ENCODE assay signal across 11 cellular contexts in the genomic region with DNA sequence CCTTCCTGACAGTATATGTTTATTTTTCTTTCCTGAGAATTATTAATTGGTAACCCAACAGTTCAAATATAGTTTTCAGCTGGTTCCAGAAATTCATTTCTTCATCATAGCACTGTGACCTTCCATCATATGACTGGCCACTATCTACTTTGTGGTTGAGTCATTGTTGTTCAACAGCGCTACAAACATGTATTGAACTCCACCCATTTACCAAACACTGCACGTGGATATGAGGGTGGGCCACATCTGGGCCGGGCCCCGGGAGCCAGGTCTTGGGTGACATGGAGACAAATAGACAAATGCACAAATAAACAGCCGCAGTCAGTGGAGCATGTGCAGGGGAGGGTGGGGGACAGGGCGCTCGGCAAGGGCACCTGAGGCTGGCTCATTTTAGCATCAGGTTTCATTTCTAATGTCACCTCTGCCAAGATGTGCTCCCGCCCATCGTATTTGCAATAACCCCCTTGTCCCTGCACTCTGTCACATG. TPM values are rescaled to one million over a fixed set of nuclear protein-coding genes. Genes with fewer than 3 reads are reported as not detected.
DNase-seq lines count a peak whose midpoint lies in the region; ATAC-seq and TF ChIP-seq lines count a peak whose summit lies in the region.
"Had no signal": no experiment of that assay in that cellular context is flagged by ENCODE, and none has a peak within 500 bp of the region (broad histone marks: within the 10 kb centered on the region; RNA-seq: fewer than 3 reads in every experiment).

No MANE protein-coding gene starts in this region.

- H3K4me3 ChIP-seq in colonic mucosa (no peak overlapping the region), lower lobe of right lung (no peak overlapping the region)
- H3K4me3 ChIP-seq: BLaER1 treated with 17β-estradiol and CSF1 and Interleukin-3, amounts not matched to agents 10 nM and 100 nM had no signal

- ATAC-seq in lower lobe of right lung, result peak; percentile 59 to 68
- no peak for ATAC-seq in HG03097 (IDR thresholded peaks at IDR 0.05; ENCODE audit: low FRiP score, unreplicated experiment)

- peak overlapping the region in 1 of 2 donors; percentile 34 for H3K9ac ChIP-seq in colonic mucosa (ENCODE audit: low read depth in 2 of 2, low read length in 2 of 2)
- H3K9ac ChIP-seq: BLaER1 treated with 17β-estradiol and CSF1 and Interleukin-3, amounts not matched to agents 10 nM and 100 nM had no signal

- TF ChIP-seq CTCF in 22Rv1 (IDR thresholded peaks at IDR 0.05), result no peak
- TF ChIP-seq CTCF in colonic mucosa (IDR thresholded peaks at IDR 0.05), result no peak
- TF ChIP-seq CTCF in lower lobe of right lung (IDR thresholded peaks at IDR 0.05), result no peak

- H3K4me1 ChIP-seq in colonic mucosa, result no peaks in the 10 kb centered on the region
- H3K4me1 ChIP-seq in lower lobe of right lung, result peaks cover 17% of the 10 kb centered on the region

- no peaks in the 10 kb centered on the region for H3K9me3 ChIP-seq in colonic mucosa
- H3K9me3 ChIP-seq in lower lobe of right lung, result no peaks in the 10 kb centered on the region

- intact Hi-C loops in colonic mucosa (cut with DNase I), result loop anchor here (5.0 kb wide), 1 partner anchor 163 kb away; no protein-coding TSS in a partner anchor
- intact Hi-C loops in lower lobe of right lung (cut with DNase I), result no loop called here

- DNase-seq in NCI-H146 (lab: John Stamatoyannopoulos, UW) (peak; percentile 77), colonic mucosa (peak; percentile 67), lower lobe of right lung (no peak), KG1 (lab: John Stamatoyannopoulos, UW) (no peak), NCI-H2081 treated with DMSO at 0.1 percent for 48 hours (lab: John Stamatoyannopoulos, UW) (no peak), DMS114 treated with DMSO at 0.1 percent for 48 hours (lab: John Stamatoyannopoulos, UW; ENCODE audit: unreplicated experiment) (no peak)
- DNase-seq: effector CD8-positive, alpha-beta T cell; stimulated activated CD4-positive, alpha-beta T cell treated with anti-CD3 and anti-CD28 coated beads, Interleukin-15, amount 100 ng/mL, for 24 hours had no signal

- H3K36me3 ChIP-seq in colonic mucosa (no peaks in the 10 kb centered on the region), lower lobe of right lung (no peaks in the 10 kb centered on the region)
- H3K36me3 ChIP-seq: BLaER1 treated with 17β-estradiol and CSF1 and Interleukin-3, amounts not matched to agents 10 nM and 100 nM had no signal

- H3K27me3 ChIP-seq in colonic mucosa, result no peaks in the 10 kb centered on the region
- no peaks in the 10 kb centered on the region for H3K27me3 ChIP-seq in lower lobe of right lung (ENCODE audit: low read depth)
- H3K27me3 ChIP-seq: BLaER1 treated with 17β-estradiol and CSF1 and Interleukin-3, amounts not matched to agents 10 nM and 100 nM had no signal

- peak overlapping the region; percentile 73 for H3K27ac ChIP-seq in 22Rv1
- peak overlapping the region; percentile 63 for H3K27ac ChIP-seq in colonic mucosa
- peak overlapping the region; percentile 61 for H3K27ac ChIP-seq in lower lobe of right lung
- H3K27ac ChIP-seq: BLaER1 treated with 17β-estradiol and CSF1 and Interleukin-3, amounts not matched to agents 10 nM and 100 nM had no signal

RNA-seq across cellular contexts. Expression of gene EEPD1, which starts 24.0 kb away (rescaled TPM):
- total RNA-seq in colonic mucosa (10 to 100 TPM in 1 of 2 donors, 1 to 10 TPM in 1; 8.2 to 10.0 TPM), lower lobe of right lung (7.9 TPM)

Comparison
In these comparisons a context has a peak if more than half of its experiments do, and no peak if none do; other contexts are left out.
1. DNase-seq: peak in NCI-H146 (single experiment) and colonic mucosa (single experiment); none in lower lobe of right lung (single experiment), KG1 (single experiment), NCI-H2081 treated with DMSO at 0.1 percent for 48 hours (single experiment) and DMS114 treated with DMSO at 0.1 percent for 48 hours (single experiment).
2. Peak in every context shown above with its lines, with median percentiles within 50 percentile points of each other: H3K27ac ChIP-seq.